In the genomic region with DNA sequence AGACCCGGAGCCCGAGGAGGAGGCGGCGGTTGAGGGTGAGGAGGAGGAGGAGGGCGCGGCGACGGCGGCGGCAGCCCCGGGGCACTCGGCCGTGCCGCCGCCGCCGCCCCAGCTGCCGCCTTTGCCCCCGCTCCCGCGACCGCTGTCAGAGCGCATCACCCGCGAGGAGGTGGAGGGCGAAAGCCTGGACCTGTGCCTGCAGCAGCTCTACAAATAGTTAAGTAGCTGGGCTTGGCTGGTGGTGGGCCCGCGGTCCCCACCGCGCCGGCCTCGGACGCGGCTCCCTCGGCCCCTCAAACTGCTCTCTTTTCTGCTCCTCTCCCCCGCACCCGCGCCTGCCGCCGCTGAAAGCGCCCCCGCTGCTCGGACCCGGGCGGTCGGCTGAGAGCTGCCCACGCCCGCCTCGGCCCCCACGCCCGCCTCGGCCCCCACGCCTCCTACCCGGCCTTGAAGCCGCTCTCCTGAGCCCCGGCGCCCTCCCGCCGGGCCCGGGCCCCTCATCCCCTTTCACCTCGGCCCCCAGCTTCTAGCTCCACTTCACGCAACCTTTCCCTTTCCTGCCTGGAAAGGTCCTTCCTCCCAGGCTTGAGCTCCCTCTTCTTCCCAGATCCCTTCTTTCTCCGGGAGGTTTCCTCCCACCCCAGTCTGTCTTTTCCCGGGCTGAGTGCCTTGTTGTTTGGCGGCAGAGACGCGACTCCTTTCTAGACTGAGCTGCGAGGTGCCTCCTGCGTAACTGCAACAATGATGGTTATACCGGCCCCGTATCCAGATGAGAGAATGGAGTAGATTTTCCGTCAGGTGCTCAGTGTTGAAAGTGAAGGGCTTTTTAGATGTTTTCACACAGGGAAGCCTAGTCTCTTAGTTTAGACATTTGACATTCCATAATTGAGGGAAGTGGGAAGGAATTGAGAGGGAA, we compare ENCODE assay signal across 10 cellular contexts. TPM values are rescaled to one million over a fixed set of nuclear protein-coding genes. Genes with fewer than 3 reads are reported as not detected.
DNase-seq lines count a peak whose midpoint lies in the region; ATAC-seq and TF ChIP-seq lines count a peak whose summit lies in the region.
"Had no signal": no experiment of that assay in that cellular context is flagged by ENCODE, and none has a peak within 500 bp of the region (broad histone marks: within the 10 kb centered on the region; RNA-seq: fewer than 3 reads in every experiment).

No MANE protein-coding gene starts in this region.

- H3K9me3 Mint-ChIP-seq in dendritic cell treated with granulocyte-macrophage colony-stimulating factor and Interleukin-4, amounts not matched to agents 40 ng/mL and 50 ng/mL, for 4 days: no peaks in the 10 kb centered on the region

- WGBS in suprapubic skin: 3% methylated on average over 34 of the region's 72 CpGs

- intact Hi-C loops in dendritic cell treated with granulocyte-macrophage colony-stimulating factor and Interleukin-4, amounts not matched to agents 40 ng/mL and 50 ng/mL, for 4 days (cut with micrococcal nuclease): no loop called here
- intact Hi-C loops in lower lobe of right lung (cut with DNase I): no loop called here

- no peak for TF ChIP-seq POLR2A in suprapubic skin (IDR thresholded peaks at IDR 0.05)

- DNase-seq in AG09309 (ENCODE audit: low read depth) (no peak), GM20000 (ENCODE audit: low spot score) (peak; percentile 61), SK-MEL-5 (ENCODE audit: low read depth, low spot score) (peak; percentile 36), lower lobe of right lung (no peak), suprapubic skin (ENCODE audit: low spot score in 2 of 2) (no peak), activated gamma-delta T cell (lab: John Stamatoyannopoulos, UW) (no peak), SKM-1 (lab: John Stamatoyannopoulos, UW; ENCODE audit: unreplicated experiment) (no peak)

- no peaks in the 10 kb centered on the region for H3K36me3 ChIP-seq in lower lobe of right lung
- no peaks in the 10 kb centered on the region for H3K36me3 ChIP-seq in suprapubic skin

- in situ Hi-C loops in SK-MEL-5 (cut with HindIII; ENCODE audit: low pct_unique_long_range_greater_than_20kb, low sequenced_read_pairs): no loop called here

- H3K9me3 ChIP-seq in lower lobe of right lung: no peaks in the 10 kb centered on the region
- H3K9me3 ChIP-seq in suprapubic skin: no peaks in the 10 kb centered on the region

- peak overlapping the region; percentile 77 for H3K4me3 Mint-ChIP-seq in dendritic cell treated with granulocyte-macrophage colony-stimulating factor and Interleukin-4, amounts not matched to agents 40 ng/mL and 50 ng/mL, for 4 days

- no peaks in the 10 kb centered on the region for H3K36me3 Mint-ChIP-seq in dendritic cell treated with granulocyte-macrophage colony-stimulating factor and Interleukin-4, amounts not matched to agents 40 ng/mL and 50 ng/mL, for 4 days (ENCODE audit: low read depth)

- H3K27me3 Mint-ChIP-seq in dendritic cell treated with granulocyte-macrophage colony-stimulating factor and Interleukin-4, amounts not matched to agents 40 ng/mL and 50 ng/mL, for 4 days: peaks cover 72% of the 10 kb centered on the region

- TF ChIP-seq CTCF in AG09309 (IDR thresholded peaks at IDR 0.05; ENCODE audit: control insufficient read depth, insufficient read depth, low read depth, low read length, missing control alignments) (no peak), GM20000 (IDR thresholded peaks at IDR 0.05; ENCODE audit: extremely low read depth, missing control alignments) (no peak), lower lobe of right lung (IDR thresholded peaks at IDR 0.05) (no peak), suprapubic skin (IDR thresholded peaks at IDR 0.05) (no peak)

- no peak for TF ChIP-seq EP300 in suprapubic skin (IDR thresholded peaks at IDR 0.05)

- H3K27ac Mint-ChIP-seq in dendritic cell treated with granulocyte-macrophage colony-stimulating factor and Interleukin-4, amounts not matched to agents 40 ng/mL and 50 ng/mL, for 4 days: no peak overlapping the region

- no peak overlapping the region for H3K27ac ChIP-seq in lower lobe of right lung
- no peak overlapping the region for H3K27ac ChIP-seq in suprapubic skin

- H3K4me3 ChIP-seq in AG09309 (ENCODE audit: control insufficient read depth, low read depth, low read length): peak overlapping the region; percentile 57
- H3K4me3 ChIP-seq in lower lobe of right lung: peak overlapping the region; percentile 61
- H3K4me3 ChIP-seq in suprapubic skin: peak overlapping the region; percentile 62

- H3K27me3 ChIP-seq in lower lobe of right lung (ENCODE audit: low read depth) (peaks cover 56% of the 10 kb centered on the region), suprapubic skin (peaks cover 50% of the 10 kb centered on the region)

- H3K4me1 ChIP-seq in lower lobe of right lung (peaks cover 18% of the 10 kb centered on the region), suprapubic skin (peaks cover 18% of the 10 kb centered on the region)

- ATAC-seq in lower lobe of right lung: peak; percentile 45 to 49
- ATAC-seq: HCT116 had no signal

- peaks cover 13% of the 10 kb centered on the region for H3K4me1 Mint-ChIP-seq in dendritic cell treated with granulocyte-macrophage colony-stimulating factor and Interleukin-4, amounts not matched to agents 40 ng/mL and 50 ng/mL, for 4 days (ENCODE audit: low read depth)

RNA-seq across cellular contexts. Expression of a gene that starts 0.8 kb away (rescaled TPM):
- total RNA-seq in SK-MEL-5 (2014; rRNA removed; shearing (Covaris generic)): 3.5 and 4.2 TPM in 2 replicates
- polyA plus RNA-seq in SK-MEL-5 (2015; cell fraction: cytosol; rRNA removed): 3.5 and 6.6 TPM in 2 replicates
- polyA plus RNA-seq in SK-MEL-5 (2015; cell fraction: nucleus; rRNA removed): 2.4 and 4.0 TPM in 2 replicates
- 0.30 TPM for total RNA-seq in lower lobe of right lung
- total RNA-seq in suprapubic skin: under 1 TPM in 2 of 4 donors, not detected in 2; 0.08 to 0.11 TPM
- total RNA-seq: glomerular endothelial cell had no signal

Comparison
In these comparisons a context has a peak if more than half of its experiments do, and no peak if none do; other contexts are left out.
1. DNase-seq: peak in GM20000 (single experiment) and SK-MEL-5 (single experiment); none in AG09309 (single experiment), lower lobe of right lung (single experiment), suprapubic skin (0 of 2), activated gamma-delta T cell (single experiment) and SKM-1 (single experiment).
2. Peak in every context shown above with its lines, with median percentiles within 50 percentile points of each other: H3K4me3 ChIP-seq.